1 cellular context compared by ENCODE assay signal in the genomic region with DNA sequence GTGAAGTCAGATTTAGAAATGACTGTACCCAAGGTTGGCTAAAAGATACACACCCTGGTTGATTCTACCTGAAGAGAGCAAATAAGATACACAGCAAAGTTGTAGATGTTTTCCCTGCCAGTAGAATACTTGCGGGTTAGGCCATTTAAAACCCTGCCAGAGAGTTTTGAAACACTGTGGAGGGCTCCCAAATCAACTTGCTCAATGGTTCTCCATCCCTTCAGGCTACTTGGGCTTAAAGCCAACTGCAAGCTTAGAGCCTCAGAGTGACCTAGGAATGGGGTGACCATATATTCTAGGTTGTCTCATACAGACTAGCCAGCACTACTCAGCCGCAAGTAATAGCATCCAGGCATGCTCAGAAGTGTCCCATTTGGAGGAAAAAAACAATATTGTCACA.
TF ChIP-seq lines count a peak whose summit lies in the region.

No MANE protein-coding gene starts in this region.

TF ChIP-seq in K562, 482 proteins besides CTCF, POLR2A, EP300 and RAD21 (continued from another document):
- no peak for TF ChIP-seq ZNF79 (CRISPR knock-in tag; IDR thresholded peaks at IDR 0.05; ENCODE audit: low read depth)
- TF ChIP-seq XRCC3 (IDR thresholded peaks at IDR 0.05), result no peak
- no peak for TF ChIP-seq MTA3 (IDR thresholded peaks at IDR 0.05; ENCODE audit: borderline replicate concordance)
- TF ChIP-seq ZNF23 (CRISPR knock-in tag; IDR thresholded peaks at IDR 0.05), result no peak
- no peak for TF ChIP-seq RBM34 (IDR thresholded peaks at IDR 0.05; ENCODE audit: borderline replicate concordance, insufficient read depth, low read length)
- TF ChIP-seq, protein P1, sequence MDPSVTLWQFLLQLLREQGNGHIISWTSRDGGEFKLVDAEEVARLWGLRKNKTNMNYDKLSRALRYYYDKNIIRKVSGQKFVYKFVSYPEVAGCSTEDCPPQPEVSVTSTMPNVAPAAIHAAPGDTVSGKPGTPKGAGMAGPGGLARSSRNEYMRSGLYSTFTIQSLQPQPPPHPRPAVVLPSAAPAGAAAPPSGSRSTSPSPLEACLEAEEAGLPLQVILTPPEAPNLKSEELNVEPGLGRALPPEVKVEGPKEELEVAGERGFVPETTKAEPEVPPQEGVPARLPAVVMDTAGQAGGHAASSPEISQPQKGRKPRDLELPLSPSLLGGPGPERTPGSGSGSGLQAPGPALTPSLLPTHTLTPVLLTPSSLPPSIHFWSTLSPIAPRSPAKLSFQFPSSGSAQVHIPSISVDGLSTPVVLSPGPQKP (CRISPR knock-in tag; IDR thresholded peaks at IDR 0.05), result no peak
- no peak for TF ChIP-seq TCF7L2 (IDR thresholded peaks at IDR 0.05; ENCODE audit: low read depth, low read length)
- no peak for TF ChIP-seq FOXJ3 (CRISPR knock-in tag; IDR thresholded peaks at IDR 0.05)
- no peak for TF ChIP-seq HIVEP1 (CRISPR knock-in tag; IDR thresholded peaks at IDR 0.05)
- TF ChIP-seq, protein P2, sequence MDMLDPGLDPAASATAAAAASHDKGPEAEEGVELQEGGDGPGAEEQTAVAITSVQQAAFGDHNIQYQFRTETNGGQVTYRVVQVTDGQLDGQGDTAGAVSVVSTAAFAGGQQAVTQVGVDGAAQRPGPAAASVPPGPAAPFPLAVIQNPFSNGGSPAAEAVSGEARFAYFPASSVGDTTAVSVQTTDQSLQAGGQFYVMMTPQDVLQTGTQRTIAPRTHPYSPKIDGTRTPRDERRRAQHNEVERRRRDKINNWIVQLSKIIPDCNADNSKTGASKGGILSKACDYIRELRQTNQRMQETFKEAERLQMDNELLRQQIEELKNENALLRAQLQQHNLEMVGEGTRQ (CRISPR knock-in tag; IDR thresholded peaks at IDR 0.05), result no peak
- TF ChIP-seq, protein P3, sequence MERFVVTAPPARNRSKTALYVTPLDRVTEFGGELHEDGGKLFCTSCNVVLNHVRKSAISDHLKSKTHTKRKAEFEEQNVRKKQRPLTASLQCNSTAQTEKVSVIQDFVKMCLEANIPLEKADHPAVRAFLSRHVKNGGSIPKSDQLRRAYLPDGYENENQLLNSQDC (CRISPR knock-in tag; IDR thresholded peaks at IDR 0.05), result no peak
